Comparison of ENCODE assay signal across 32 cellular contexts in the genomic region with DNA sequence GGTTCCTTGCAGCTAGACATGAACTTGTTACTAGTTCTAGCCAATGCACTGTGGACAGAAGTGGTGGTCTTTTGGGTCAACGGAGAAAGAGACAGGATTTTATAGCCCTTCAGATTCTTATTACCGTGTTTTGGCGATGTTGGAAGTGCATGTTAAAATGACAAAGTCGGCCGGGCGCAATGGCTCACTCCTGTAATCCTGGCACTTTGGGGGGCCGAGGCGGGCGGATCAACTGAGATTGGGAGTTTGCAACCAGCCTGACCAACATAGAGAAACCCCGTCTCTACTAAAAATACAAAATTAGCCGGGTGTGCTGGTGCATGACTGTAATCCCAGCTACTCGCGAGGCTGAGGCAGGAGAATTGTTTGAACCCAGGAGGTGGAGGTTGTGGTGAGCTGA.
"Had no signal": no experiment of that assay in that cellular context is flagged by ENCODE, and none has a peak within 500 bp of the region (broad histone marks: within the 10 kb centered on the region; RNA-seq: fewer than 3 reads in every experiment).

No MANE protein-coding gene starts in this region.

- H3K27me3 ChIP-seq: MG63 had no signal

- H3K4me3 ChIP-seq: MG63 had no signal

- H3K27ac ChIP-seq: KMS-11 had no signal

- DNase-seq: Karpas-422, Kasumi-1, MG63, MM.1S, MV-4-11, NCI-H1048, NCI-H1092, NCI-H1092 treated with DMSO at 0.1 percent for 48 hours, NCI-H1105, NCI-H1105 treated with DMSO at 0.1 percent for 48 hours, NCI-H1417, NCI-H1417 treated with DMSO at 0.1 percent for 48 hours, NCI-H1436, NCI-H1436 treated with DMSO at 0.1 percent for 48 hours, NCI-H146, NCI-H1694, NCI-H1694 treated with DMSO at 0.1 percent for 48 hours, NCI-H187, NCI-H187 treated with DMSO at 0.1 percent for 48 hours, NCI-H1930, NCI-H2029, NCI-H2029 treated with DMSO at 0.1 percent for 48 hours, NCI-H2081 treated with DMSO at 0.1 percent for 48 hours, NCI-H2107, NCI-H2171, NCI-H2227 treated with DMSO at 0.1 percent for 48 hours, NCI-H226, NCI-H345, NCI-H446, NCI-H446 treated with DMSO at 0.1 percent for 48 hours, NCI-H510A had no signal

- H3K36me3 ChIP-seq: MG63 had no signal
